In the genomic region with DNA sequence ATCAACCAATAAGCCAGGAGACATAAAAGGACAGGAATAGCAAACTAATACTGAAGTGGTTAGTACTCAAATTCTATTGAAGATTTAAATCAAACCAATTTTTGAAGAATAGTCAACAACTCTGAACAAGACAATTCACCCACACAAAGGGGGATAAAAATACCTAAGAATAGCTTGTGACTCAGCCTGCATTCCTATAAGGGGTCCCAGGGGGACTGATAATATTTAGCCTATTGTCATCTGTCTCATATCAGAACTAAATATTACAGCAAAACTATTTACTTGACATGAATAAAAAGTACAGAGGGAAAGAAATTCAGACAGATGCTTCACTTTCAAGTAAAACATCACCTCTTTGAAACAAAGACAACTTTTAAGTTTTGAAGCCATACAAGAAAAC, we compare ENCODE assay signal across 23 cellular contexts. TPM values are rescaled to one million over a fixed set of nuclear protein-coding genes. Genes with fewer than 3 reads are reported as not detected.
DNase-seq lines count a peak whose midpoint lies in the region; ATAC-seq and TF ChIP-seq lines count a peak whose summit lies in the region.
"Had no signal": no experiment of that assay in that cellular context is flagged by ENCODE, and none has a peak within 500 bp of the region (broad histone marks: within the 10 kb centered on the region; RNA-seq: fewer than 3 reads in every experiment).

No MANE protein-coding gene starts in this region.

- H3K4me1 ChIP-seq in CD8-positive, alpha-beta memory T cell (ENCODE audit: insufficient read depth, low read length): peaks cover 45% of the 10 kb centered on the region
- peaks cover 39% of the 10 kb centered on the region for H3K4me1 ChIP-seq in Loucy (ENCODE audit: insufficient read depth, low read length, poor library complexity, severe bottlenecking)
- peaks cover 32 to 51% of the 10 kb centered on the region in 2 experiments for H3K4me1 ChIP-seq in neutrophil (ENCODE audit: control insufficient read depth in 1 of 2, insufficient read depth in 1 of 2, low read depth in 1 of 2, low read length in 1 of 2)
- peaks cover 0 to 4% of the 10 kb centered on the region in 2 donors for H3K4me1 ChIP-seq in neuronal stem cell (ENCODE audit: control insufficient read depth in 2 of 2, insufficient read depth in 1 of 2, low read depth in 1 of 2, low read length in 2 of 2)
- H3K4me1 ChIP-seq: prostate gland had no signal

- POLR2A ChIA-PET in CD8-positive, alpha-beta memory T cell (lab: Charles Lee): no interaction called here

- no peaks in the 10 kb centered on the region for H3K27me3 ChIP-seq in CD8-positive, alpha-beta memory T cell (ENCODE audit: insufficient read depth, low read length, poor library complexity, severe bottlenecking)
- no peaks in the 10 kb centered on the region for H3K27me3 ChIP-seq in Loucy (ENCODE audit: insufficient read depth, low read length, poor library complexity, severe bottlenecking)
- H3K27me3 ChIP-seq in neutrophil: no peaks in the 10 kb centered on the region
- H3K27me3 ChIP-seq in neuronal stem cell (ENCODE audit: control insufficient read depth in 3 of 3, insufficient read depth in 3 of 3, low read depth in 1 of 3, low read length in 3 of 3): no peaks in the 10 kb centered on the region
- H3K27me3 ChIP-seq: ascending aorta, gastrocnemius medialis had no signal

- H4K20me1 ChIP-seq in Loucy (ENCODE audit: insufficient read depth, low read length, poor library complexity, severe bottlenecking): peaks cover 48% of the 10 kb centered on the region

- peaks cover 74 to 88% (median 83%) of the 10 kb centered on the region in 3 donors for H3K4me1 Mint-ChIP-seq in CD8-positive, alpha-beta memory T cell
- peaks cover 61 to 73% of the 10 kb centered on the region in 2 donors for H3K4me1 Mint-ChIP-seq in effector memory CD8-positive, alpha-beta T cell (ENCODE audit: low read depth in 2 of 2)

- no peak overlapping the region for H3K18ac ChIP-seq in neuronal stem cell (ENCODE audit: low read length)

- peak overlapping the region; percentile 66 for H3K4me2 ChIP-seq in Loucy (ENCODE audit: low read depth, low read length, poor library complexity, severe bottlenecking)
- no peak overlapping the region for H3K4me2 ChIP-seq in neuronal stem cell (ENCODE audit: insufficient read depth, low read length, poor library complexity, severe bottlenecking)
- H3K4me2 ChIP-seq: PC-9 had no signal

- H3K4me3 ChIP-seq in CD8-positive, alpha-beta memory T cell (ENCODE audit: low read length): no peak overlapping the region
- H3K4me3 ChIP-seq in Loucy (ENCODE audit: low read length, poor library complexity, severe bottlenecking): no peak overlapping the region
- no peak overlapping the region for H3K4me3 ChIP-seq in neutrophil (ENCODE audit: low read depth in 1 of 2, low read length in 1 of 2)
- H3K4me3 ChIP-seq in neuronal stem cell (ENCODE audit: low read length in 2 of 2): no peak overlapping the region
- H3K4me3 ChIP-seq: ascending aorta, gastrocnemius medialis, PC-9, prostate gland had no signal

- H3K36me3 Mint-ChIP-seq in CD8-positive, alpha-beta memory T cell: peaks cover 0 to 5% (median 3%) of the 10 kb centered on the region in 3 donors
- H3K36me3 Mint-ChIP-seq in effector memory CD8-positive, alpha-beta T cell (ENCODE audit: insufficient read depth): peaks cover under 1% of the 10 kb centered on the region

- H4K8ac ChIP-seq in neuronal stem cell (ENCODE audit: low read depth, low read length): no peak overlapping the region

- H3K4me3 Mint-ChIP-seq in CD8-positive, alpha-beta memory T cell: peak overlapping the region in 4 of 7 donors; percentile 20 to 34 (median 31)
- H3K4me3 Mint-ChIP-seq in effector memory CD8-positive, alpha-beta T cell: peak overlapping the region; percentile 33 to 64
- H3K4me3 Mint-ChIP-seq: activated naive CD4-positive, alpha-beta T cell treated with anti-CD3 and anti-CD28 coated beads, Interleukin-2, amount 10 ng/mL, durations not matched to agents 7 days and 5 days; stimulated activated effector memory CD8-positive, alpha-beta T cell treated with anti-CD3 and anti-CD28 coated beads, Interleukin-12 subunit alpha, Interleukin-12 subunit beta, amount 100 ng/mL, for 72 hours had no signal

- no peak overlapping the region for H2BK5ac ChIP-seq in neuronal stem cell (ENCODE audit: low read length)

- no peaks in the 10 kb centered on the region for H3F3A ChIP-seq in Loucy (ENCODE audit: low read depth)

- no peak overlapping the region for H3K23ac ChIP-seq in neuronal stem cell (ENCODE audit: low read depth, low read length, poor library complexity)

- H2AFZ ChIP-seq in Loucy (ENCODE audit: low read length) (no peak overlapping the region), neuronal stem cell (ENCODE audit: low read length) (no peak overlapping the region)
- H2AFZ ChIP-seq: PC-9 had no signal

- H3K14ac ChIP-seq in neuronal stem cell (ENCODE audit: low read length): no peak overlapping the region

- H3K9ac ChIP-seq in Loucy (ENCODE audit: low read depth, low read length, poor library complexity, severe bottlenecking): no peak overlapping the region
- no peak overlapping the region for H3K9ac ChIP-seq in neuronal stem cell (ENCODE audit: low read depth, low read length, poor library complexity)

- no peak overlapping the region for H2BK12ac ChIP-seq in neuronal stem cell (ENCODE audit: low read length)

- no peak overlapping the region for H3K4ac ChIP-seq in neuronal stem cell (ENCODE audit: low read length)

- H3K27ac Mint-ChIP-seq in CD8-positive, alpha-beta memory T cell: peak overlapping the region in 2 of 8 donors; percentile 19 to 26
- H3K27ac Mint-ChIP-seq in effector memory CD8-positive, alpha-beta T cell: peak overlapping the region in 1 of 2 donors; percentile 56
- H3K27ac Mint-ChIP-seq: activated naive CD4-positive, alpha-beta T cell treated with anti-CD3 and anti-CD28 coated beads, Interleukin-2, amount 10 ng/mL, durations not matched to agents 7 days and 5 days; stimulated activated effector memory CD8-positive, alpha-beta T cell treated with anti-CD3 and anti-CD28 coated beads, Interleukin-12 subunit alpha, Interleukin-12 subunit beta, amount 100 ng/mL, for 72 hours had no signal

- H3K27ac ChIP-seq in CD8-positive, alpha-beta memory T cell (ENCODE audit: low read depth, low read length): no peak overlapping the region
- H3K27ac ChIP-seq in neutrophil: peak overlapping the region; percentile 35
- no peak overlapping the region for H3K27ac ChIP-seq in neuronal stem cell (replicated peaks; ENCODE audit: low read length)
- H3K27ac ChIP-seq: ascending aorta, PC-9, prostate gland had no signal

- H4K91ac ChIP-seq in neuronal stem cell (ENCODE audit: low read depth, low read length, poor library complexity): no peak overlapping the region

- no peak overlapping the region for H2BK120ac ChIP-seq in neuronal stem cell (ENCODE audit: low read depth, low read length)

- no peak overlapping the region for H2AK5ac ChIP-seq in neuronal stem cell (ENCODE audit: low read depth, low read length)

- no peak for DNase-seq in CD8-positive, alpha-beta memory T cell
- DNase-seq in effector memory CD8-positive, alpha-beta T cell: no peak
- no peak for DNase-seq in stimulated activated CD8-positive, alpha-beta memory T cell treated with anti-CD3 and anti-CD28 coated beads, Interleukin-4, amount 100 ng/mL, for 48 hours
- no peak for DNase-seq in neuronal stem cell (ENCODE audit: low spot score)
- DNase-seq in NCI-H1930 (lab: John Stamatoyannopoulos, UW): no peak
- DNase-seq: activated naive CD4-positive, alpha-beta T cell treated with anti-CD3 and anti-CD28 coated beads, Interleukin-2, amount 10 ng/mL, durations not matched to agents 7 days and 5 days; activated T-cell treated with anti-CD3 and anti-CD28 coated beads, Interleukin-2, amount 50 U/mL, for 1 hour; cerebellar nuclear complex; gastrocnemius medialis; islet precursor cell; KBM-7; MV-4-11; NCI-H1694; NCI-H345; PC-9; SHP77 treated with DMSO at 0.1 percent for 48 hours; stimulated activated CD4-positive, alpha-beta T cell treated with anti-CD3 and anti-CD28 coated beads, Interleukin-1b, Interleukin-23, amount 100 ng/mL, for 48 hours; T-cell had no signal

- CTCF ChIA-PET in CD8-positive, alpha-beta memory T cell (lab: Charles Lee): no interaction called here

- H3K79me2 ChIP-seq in Loucy (ENCODE audit: insufficient read depth, low read length): peaks cover 97% of the 10 kb centered on the region

- no peaks in the 10 kb centered on the region for H3K27me3 Mint-ChIP-seq in CD8-positive, alpha-beta memory T cell
- H3K27me3 Mint-ChIP-seq in effector memory CD8-positive, alpha-beta T cell: no peaks in the 10 kb centered on the region
- H3K27me3 Mint-ChIP-seq: activated naive CD4-positive, alpha-beta T cell treated with anti-CD3 and anti-CD28 coated beads, Interleukin-2, amount 10 ng/mL, durations not matched to agents 7 days and 5 days; T-cell had no signal

- H3K79me1 ChIP-seq in neuronal stem cell (ENCODE audit: low read depth, low read length): no peaks in the 10 kb centered on the region

- no peak for ATAC-seq in effector memory CD8-positive, alpha-beta T cell (replicated peaks)
- ATAC-seq: stimulated activated effector memory CD8-positive, alpha-beta T cell treated with anti-CD3 and anti-CD28 coated beads, Interleukin-12 subunit alpha, Interleukin-12 subunit beta, amount 100 ng/mL, for 72 hours; T-cell had no signal

- H3K36me3 ChIP-seq in CD8-positive, alpha-beta memory T cell (ENCODE audit: insufficient read depth, low read length): no peaks in the 10 kb centered on the region
- H3K36me3 ChIP-seq in Loucy (ENCODE audit: insufficient read depth, low read length) (no peaks in the 10 kb centered on the region), neutrophil (no peaks in the 10 kb centered on the region), neuronal stem cell (replicated peaks in 1 of 2; ENCODE audit: control insufficient read depth in 2 of 2, insufficient read depth in 2 of 2, low read length in 2 of 2) (no peaks in the 10 kb centered on the region)
- H3K36me3 ChIP-seq: ascending aorta, gastrocnemius medialis, prostate gland had no signal

- no peak overlapping the region for H2BK15ac ChIP-seq in neuronal stem cell (ENCODE audit: low read length)

- TF ChIP-seq CTCF in Loucy (conservative IDR thresholded peaks at IDR 0.05; ENCODE audit: low read length) (no peak), neutrophil (IDR thresholded peaks at IDR 0.05) (no peak)

- H3K9me3 Mint-ChIP-seq in CD8-positive, alpha-beta memory T cell: no peaks in the 10 kb centered on the region
- no peaks in the 10 kb centered on the region for H3K9me3 Mint-ChIP-seq in effector memory CD8-positive, alpha-beta T cell
- H3K9me3 Mint-ChIP-seq: activated naive CD4-positive, alpha-beta T cell treated with anti-CD3 and anti-CD28 coated beads, Interleukin-2, amount 10 ng/mL, durations not matched to agents 7 days and 5 days; stimulated activated effector memory CD8-positive, alpha-beta T cell treated with anti-CD3 and anti-CD28 coated beads, Interleukin-12 subunit alpha, Interleukin-12 subunit beta, amount 100 ng/mL, for 72 hours; T-cell had no signal

- no peaks in the 10 kb centered on the region for H3K9me3 ChIP-seq in CD8-positive, alpha-beta memory T cell (ENCODE audit: low read length)
- no peaks in the 10 kb centered on the region for H3K9me3 ChIP-seq in Loucy (ENCODE audit: insufficient read depth, low read depth, low read length)
- no peaks in the 10 kb centered on the region for H3K9me3 ChIP-seq in neutrophil
- H3K9me3 ChIP-seq in neuronal stem cell (replicated peaks in 1 of 2; ENCODE audit: control insufficient read depth in 2 of 2, insufficient read depth in 1 of 2, low read depth in 1 of 2, low read length in 2 of 2): no peaks in the 10 kb centered on the region
- H3K9me3 ChIP-seq: ascending aorta, gastrocnemius medialis, prostate gland had no signal

- no peaks in the 10 kb centered on the region for H3K9me2 ChIP-seq in Loucy (replicated peaks; ENCODE audit: low read depth, low read length)

RNA-seq across cellular contexts. Expression of gene ITSN2, which starts 7.7 kb away (rescaled TPM):
- total RNA-seq in CD8-positive, alpha-beta memory T cell: 10 to 100 TPM; 71.2 to 76.1 TPM
- polyA plus RNA-seq in CD8-positive, alpha-beta memory T cell: 76.7 TPM
- 6.4 TPM for polyA plus RNA-seq in neuronal stem cell (2013, experiment 1 of 2)
- 5.9 TPM for polyA plus RNA-seq in neuronal stem cell (2013, experiment 2 of 2)
